In the genomic region with DNA sequence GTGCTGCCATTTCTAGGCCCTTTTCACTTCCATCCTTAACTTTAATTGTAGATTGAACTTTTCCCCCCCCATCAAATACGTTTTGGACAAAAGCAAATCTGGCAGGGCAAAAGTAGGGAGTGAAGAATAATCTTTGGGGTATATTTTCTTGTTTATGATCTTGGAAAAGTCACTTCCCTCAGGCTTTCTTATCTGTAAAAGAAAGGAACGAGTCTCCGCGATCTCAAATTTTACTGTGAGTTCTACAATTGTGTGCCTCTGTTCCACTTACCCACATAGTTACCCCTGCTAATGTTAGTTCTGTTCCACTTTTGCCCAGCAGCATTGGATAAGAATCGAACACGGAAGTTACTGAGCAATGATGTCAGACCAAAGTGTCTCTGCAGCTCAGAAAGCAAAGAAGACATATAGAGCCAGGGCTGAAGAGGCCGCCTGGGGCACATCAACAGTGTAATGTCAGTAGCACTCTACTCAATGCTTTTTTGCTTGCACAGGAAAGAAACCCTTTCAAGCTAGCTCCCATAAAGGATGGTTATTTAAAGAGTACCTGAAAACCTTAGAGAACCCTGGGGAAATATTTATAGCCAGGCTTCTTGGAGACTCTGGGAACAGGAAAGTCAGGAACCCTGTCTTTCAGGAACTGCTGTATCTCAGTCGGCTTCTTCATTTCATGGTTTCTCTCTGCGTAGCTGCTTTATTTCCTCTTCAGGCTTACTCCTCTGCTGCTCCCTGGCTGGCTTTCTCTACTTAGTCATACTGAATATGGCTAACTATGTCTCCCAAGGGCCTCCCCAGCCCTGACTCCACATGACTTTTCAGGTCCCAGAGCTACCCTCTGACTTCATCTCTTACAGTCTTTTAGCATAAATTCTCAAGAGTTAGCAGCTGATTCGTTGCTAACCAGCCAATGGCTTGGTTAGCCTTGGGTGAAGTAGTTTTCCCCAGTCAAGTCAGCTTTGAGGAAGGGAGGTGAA, we compare ENCODE assay signal across 9 cellular contexts.
A peak's percentile ranks its signal among the peaks of the same experiment; 100 is the strongest.
DNase-seq lines count a peak whose midpoint lies in the region; ATAC-seq and TF ChIP-seq lines count a peak whose summit lies in the region.
"Had no signal": no experiment of that assay in that cellular context is flagged by ENCODE, and none has a peak within 500 bp of the region (broad histone marks: within the 10 kb centered on the region; RNA-seq: fewer than 3 reads in every experiment).

No MANE protein-coding gene starts in this region.

- H3K4ac ChIP-seq in H9 (ENCODE audit: low read depth, low read length) = no peak overlapping the region

- no peak overlapping the region for H3K4me3 ChIP-seq in body of pancreas
- H3K4me3 ChIP-seq: adrenal gland had no signal

- no peak overlapping the region for H3K4me2 ChIP-seq in H9 (ENCODE audit: insufficient read depth, insufficient read length, low read length)

- WGBS in body of pancreas, 2 donors = 76 to 81% methylated on average over 10 of the region's 10 CpGs
- WGBS in H9 (ENCODE audit: extremely low coverage, insufficient read length, low lambda C conversion rate) = no CpG with 5 or more reads among the region's 10 CpGs

- H2BK12ac ChIP-seq in H9 (ENCODE audit: insufficient read length, low read depth, low read length) = no peak overlapping the region

- H3K4me1 ChIP-seq in body of pancreas = no peaks in the 10 kb centered on the region
- no peaks in the 10 kb centered on the region for H3K4me1 ChIP-seq in H9 (ENCODE audit: insufficient read depth, low read length)
- H3K4me1 ChIP-seq: adrenal gland had no signal

- H3K27me3 ChIP-seq in body of pancreas = no peaks in the 10 kb centered on the region
- H3K27me3 ChIP-seq in H9 (ENCODE audit: insufficient read depth, low read length) = no peaks in the 10 kb centered on the region
- H3K27me3 ChIP-seq: adrenal gland had no signal

- H2BK20ac ChIP-seq in H9 (ENCODE audit: low read depth, low read length, poor library complexity, severe bottlenecking) = no peak overlapping the region

- H3K27ac ChIP-seq in body of pancreas = no peak overlapping the region
- no peak overlapping the region for H3K27ac ChIP-seq in H9 (ENCODE audit: insufficient read length, low read depth, low read length)

- no peak overlapping the region for H4K8ac ChIP-seq in H9 (replicated peaks; ENCODE audit: insufficient read length, low read depth, low read length)

- H2AK5ac ChIP-seq in H9 (ENCODE audit: insufficient read length, low read length) = no peak overlapping the region

- no peaks in the 10 kb centered on the region for H3K23me2 ChIP-seq in H9 (ENCODE audit: insufficient read length, low read depth, low read length, poor library complexity, severe bottlenecking)

- H3K23ac ChIP-seq in H9 (ENCODE audit: insufficient read length, low read depth, low read length) = no peak overlapping the region

- no peaks in the 10 kb centered on the region for H4K20me1 ChIP-seq in H9 (ENCODE audit: control insufficient read depth, insufficient read depth, insufficient read length)

- H2BK15ac ChIP-seq in H9 (ENCODE audit: low read depth, low read length) = no peak overlapping the region

- no peak overlapping the region for H3K56ac ChIP-seq in H9 (ENCODE audit: insufficient read length, low read depth, low read length)

- peaks cover 0 to 8% (median 0%) of the 10 kb centered on the region in 3 experiments; a peak in 2 of 7 replicates for H3K36me3 Mint-ChIP-seq in H9 (ENCODE audit: insufficient read depth in 1 of 3, low read depth in 3 of 3)

- peaks cover 0 to 3% of the 10 kb centered on the region in 2 experiments; a peak in 1 of 5 replicates for H3K9me3 Mint-ChIP-seq in H9

- H2AFZ ChIP-seq in H9 (ENCODE audit: low read length) = no peak overlapping the region

- no peak overlapping the region for H3K18ac ChIP-seq in H9 (ENCODE audit: insufficient read length, low read depth, low read length)

- no peak overlapping the region for H3K4me3 Mint-ChIP-seq in H9

- H3K9ac ChIP-seq in H9 (ENCODE audit: extremely low read depth, insufficient read length, low read length) = no peak overlapping the region

- no peak overlapping the region for H3K14ac ChIP-seq in H9 (ENCODE audit: insufficient read depth, low read length)

- no peak overlapping the region for H4K91ac ChIP-seq in H9 (ENCODE audit: insufficient read length, low read depth, low read length)

- ATAC-seq in GM19452 (IDR thresholded peaks at IDR 0.05; ENCODE audit: unreplicated experiment) = peak; percentile 85
- ATAC-seq in HG03045 (IDR thresholded peaks at IDR 0.05; ENCODE audit: unreplicated experiment) = peak; percentile 83
- ATAC-seq in body of pancreas = peak; percentile 38

- H3T11ph ChIP-seq in H9 (ENCODE audit: low read length) = no peak overlapping the region

- intact Hi-C loops in body of pancreas (cut with DNase I) = no loop called here
- intact Hi-C loops in posterior vena cava (cut with DNase I) = loop anchor here in 1 of 2 donors (5.0 kb wide), 1 partner anchor 628 kb away; no protein-coding TSS in a partner anchor

- DNase-seq in body of pancreas = peak in 2 of 4 donors; percentile 12 to 16
- peak; percentile 33 for DNase-seq in renal cortical epithelial cell (ENCODE audit: low read depth)
- no peak for DNase-seq in NCI-H345 (lab: John Stamatoyannopoulos, UW)
- no peak for DNase-seq in posterior vena cava (ENCODE audit: low spot score)
- DNase-seq in H9 = no peak
- DNase-seq in NCI-H2227 treated with DMSO at 0.1 percent for 48 hours (lab: John Stamatoyannopoulos, UW) = no peak

- no peaks in the 10 kb centered on the region for H3K79me2 ChIP-seq in H9 (ENCODE audit: insufficient read depth, low read length)

- no peak overlapping the region for H2BK5ac ChIP-seq in H9 (ENCODE audit: insufficient read length, low read length)

- H3K27me3 Mint-ChIP-seq in H9 (ENCODE audit: low read depth) = no peaks in the 10 kb centered on the region

- no peaks in the 10 kb centered on the region for H3K79me1 ChIP-seq in H9 (ENCODE audit: insufficient read depth, low read depth, low read length, poor library complexity, severe bottlenecking)

- no peak overlapping the region for H2BK120ac ChIP-seq in H9 (ENCODE audit: low read depth, low read length, poor library complexity, severe bottlenecking)

- H3K36me3 ChIP-seq in body of pancreas (replicated peaks in 1 of 2; ENCODE audit: insufficient read depth in 1 of 2, low read depth in 2 of 2) = no peaks in the 10 kb centered on the region
- H3K36me3 ChIP-seq: adrenal gland had no signal

- TF ChIP-seq CTCF in body of pancreas (IDR thresholded peaks at IDR 0.05) = no peak
- TF ChIP-seq CTCF in H9 (conservative IDR thresholded peaks at IDR 0.05) = no peak

- no peak overlapping the region; a peak in 1 of 7 replicates for H3K27ac Mint-ChIP-seq in H9

- TF ChIP-seq POLR2A in body of pancreas (IDR thresholded peaks at IDR 0.05) = no peak

- H3K4me1 Mint-ChIP-seq in H9 = no peaks in the 10 kb centered on the region; a peak in 1 of 4 replicates

- H3K9me3 ChIP-seq in body of pancreas (no peaks in the 10 kb centered on the region), H9 (ENCODE audit: control insufficient read depth, low read depth, low read length) (no peaks in the 10 kb centered on the region)
- H3K9me3 ChIP-seq: adrenal gland had no signal

- no peak overlapping the region for H4K5ac ChIP-seq in H9 (ENCODE audit: insufficient read length, low read depth, low read length)
